8 cellular contexts compared by ENCODE assay signal in genomic region chr6:165231581-165232276, GRCh38.
A peak's percentile ranks its signal among the peaks of the same experiment; 100 is the strongest.
DNase-seq lines count a peak whose midpoint lies in the region; ATAC-seq lines count a peak whose summit lies in the region.

No MANE protein-coding gene starts in this region.

- no peak overlapping the region for H3K4me3 ChIP-seq in muscle layer of duodenum (ENCODE audit: low read depth in 1 of 2, low read length in 2 of 2)

- peaks cover 0 to 11% of the 10 kb centered on the region in 2 donors for H3K9me3 ChIP-seq in muscle layer of duodenum (ENCODE audit: control insufficient read depth in 1 of 2, low read length in 2 of 2)

- H3K4me1 ChIP-seq in muscle layer of duodenum (ENCODE audit: control insufficient read depth in 1 of 2, insufficient read depth in 2 of 2, low read length in 2 of 2) = no peaks in the 10 kb centered on the region

- H3K36me3 ChIP-seq in muscle layer of duodenum (ENCODE audit: control insufficient read depth in 1 of 2, insufficient read depth in 2 of 2, low read length in 2 of 2) = no peaks in the 10 kb centered on the region

- H3K27ac ChIP-seq in muscle layer of duodenum (ENCODE audit: low read length) = peak overlapping the region; percentile 11

- DNase-seq in DMS153 (lab: John Stamatoyannopoulos, UW) (peak; percentile 52), NCI-H1694 treated with DMSO at 0.1 percent for 48 hours (lab: John Stamatoyannopoulos, UW) (peak; percentile 6), cerebellum (ENCODE audit: low spot score) (peak; percentile 58), ureter (ENCODE audit: low spot score) (no peak), cortex of kidney (lab: John Stamatoyannopoulos, UW) (no peak)

- no peaks in the 10 kb centered on the region for H3K27me3 ChIP-seq in muscle layer of duodenum (ENCODE audit: low read depth, low read length)

- ATAC-seq in GM18511 (IDR thresholded peaks at IDR 0.05; ENCODE audit: unreplicated experiment) = no peak
- ATAC-seq in GM18867 (IDR thresholded peaks at IDR 0.05; ENCODE audit: unreplicated experiment) = no peak

Comparison
In these comparisons a context has a peak if more than half of its experiments do, and no peak if none do; other contexts are left out.
1. DNase-seq: peak in DMS153 (single experiment), NCI-H1694 treated with DMSO at 0.1 percent for 48 hours (single experiment) and cerebellum (single experiment); none in ureter (single experiment) and cortex of kidney (single experiment).